19 cellular contexts compared by ENCODE assay signal in the genomic region with DNA sequence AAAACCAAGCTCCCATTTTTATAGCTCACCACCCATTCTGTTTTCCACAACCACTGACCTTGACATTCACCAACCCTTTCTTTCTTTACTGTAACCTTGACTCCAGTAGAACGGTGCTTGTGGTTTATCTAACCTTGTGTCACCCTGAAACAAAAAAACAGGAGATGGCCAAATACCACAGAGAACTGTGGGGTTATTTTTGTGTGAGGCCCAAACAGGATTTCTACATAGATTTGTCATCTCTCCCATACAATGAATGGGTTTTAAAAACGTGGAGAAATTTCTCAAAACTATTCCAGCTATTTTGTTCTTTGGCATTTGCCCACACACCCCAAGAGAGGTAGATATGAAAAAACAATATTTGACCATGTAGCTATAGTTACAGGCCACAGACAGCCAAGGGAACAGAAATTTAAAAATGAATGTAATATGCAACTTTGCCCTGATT.
DNase-seq lines count a peak whose midpoint lies in the region; ATAC-seq, FAIRE-seq and TF ChIP-seq lines count a peak whose summit lies in the region.
"Had no signal": no experiment of that assay in that cellular context is flagged by ENCODE, and none has a peak within 500 bp of the region (broad histone marks: within the 10 kb centered on the region; RNA-seq: fewer than 3 reads in every experiment).

No MANE protein-coding gene starts in this region.

- no peak for TF ChIP-seq CTCF in MM.1S (IDR thresholded peaks at IDR 0.05; ENCODE audit: low read length)
- TF ChIP-seq CTCF in H1 (IDR thresholded peaks at IDR 0.05; ENCODE audit: control extremely low read depth in 1 of 3, insufficient read depth in 1 of 3, low read depth in 1 of 3, low read length in 3 of 3) = no peak
- TF ChIP-seq CTCF in osteoblast (IDR thresholded peaks at IDR 0.05; ENCODE audit: extremely low read depth, low read depth, low read length) = no peak
- no peak for TF ChIP-seq CTCF in lower lobe of right lung (IDR thresholded peaks at IDR 0.05)
- TF ChIP-seq CTCF in CD14-positive monocyte (IDR thresholded peaks at IDR 0.05) = no peak
- TF ChIP-seq CTCF in left lung (IDR thresholded peaks at IDR 0.05) = no peak

- CTCF ChIA-PET in H1 (lab: Charles Lee; ENCODE audit: partially characterized antibody) = interaction anchor here (1.3 to 2.8 kb wide), 4 partner anchors 10 to 604 kb away, joined by 3 to 6 read pairs (median 5); no protein-coding TSS in a partner anchor

- H3K27ac ChIP-seq in MM.1S (ENCODE audit: low read length) = peak overlapping the region; percentile 14; the same call in 1 of the 2 replicates
- H3K27ac ChIP-seq in H1 (ENCODE audit: low read depth, low read length) = no peak overlapping the region
- peak overlapping the region; percentile 63 for H3K27ac ChIP-seq in osteoblast (ENCODE audit: low read depth, low read length)
- no peak overlapping the region for H3K27ac ChIP-seq in lower lobe of right lung
- no peak overlapping the region for H3K27ac ChIP-seq in left lung
- H3K27ac ChIP-seq: BLaER1, epithelial cell of prostate, hepatocyte had no signal

- H2AFZ ChIP-seq in MM.1S (ENCODE audit: low read length) = no peak overlapping the region
- no peak overlapping the region; the same call in 1 of the 2 replicates for H2AFZ ChIP-seq in H1 (ENCODE audit: low read length)
- no peak overlapping the region for H2AFZ ChIP-seq in osteoblast (ENCODE audit: low read length)
- H2AFZ ChIP-seq: hepatocyte had no signal

- H2BK120ac ChIP-seq in H1 (replicated peaks; ENCODE audit: low read depth, low read length) = peak overlapping the region; percentile 30

- H3K4me1 ChIP-seq in MM.1S (ENCODE audit: low read length) (peaks cover 14% of the 10 kb centered on the region), H1 (replicated peaks in 1 of 4; ENCODE audit: control insufficient read depth in 3 of 4, insufficient read depth in 4 of 4, low read length in 3 of 4) (peaks cover 0 to 11% (median 7%) of the 10 kb centered on the region in 4 experiments; a peak in 3 of 7 replicates), osteoblast (ENCODE audit: insufficient read depth, low read length) (peaks cover 14% of the 10 kb centered on the region), lower lobe of right lung (no peaks in the 10 kb centered on the region), left lung (no peaks in the 10 kb centered on the region)
- H3K4me1 ChIP-seq: BLaER1 had no signal

- no peak overlapping the region for H2BK5ac ChIP-seq in H1 (ENCODE audit: low read depth, low read length)

- H3K4me2 ChIP-seq in MM.1S (ENCODE audit: low read depth, low read length) = peak overlapping the region; percentile 38; the same call in 1 of the 2 replicates
- H3K4me2 ChIP-seq in H1 (ENCODE audit: insufficient read depth in 1 of 2, low read depth in 2 of 2, low read length in 2 of 2) = no peak overlapping the region
- H3K4me2 ChIP-seq in osteoblast (ENCODE audit: insufficient read depth, low read length) = peak overlapping the region; percentile 12
- H3K4me2 ChIP-seq: BLaER1, hepatocyte had no signal

- peak overlapping the region; percentile 13; the same call in 1 of the 2 replicates for H3K18ac ChIP-seq in H1 (ENCODE audit: extremely low read depth, low read length)

- no peak for TF ChIP-seq RAD21 in H1 (IDR thresholded peaks at IDR 0.05 in 1 of 2, conservative IDR thresholded peaks at IDR 0.05 in 1 of 2; ENCODE audit: low read depth in 2 of 2, low read length in 2 of 2)

- no peak overlapping the region for H2AK5ac ChIP-seq in H1 (ENCODE audit: low read depth, low read length)

- H2BK20ac ChIP-seq in H1 (ENCODE audit: low read length) = no peak overlapping the region

- no peak overlapping the region for H2BK12ac ChIP-seq in H1 (ENCODE audit: low read depth, low read length)

- ATAC-seq in lower lobe of right lung (no peak), left lung (no peak)
- ATAC-seq: activated T-cell treated with anti-CD3 and anti-CD28 coated beads, Interleukin-2, amount 50 U/mL, for 72 hours had no signal

- no peak overlapping the region for H3K4ac ChIP-seq in H1 (replicated peaks; ENCODE audit: insufficient read length, low read depth, low read length)

- intact Hi-C loops in lower lobe of right lung (cut with DNase I) (no loop called here), CD14-positive monocyte (cut with micrococcal nuclease) (loop anchor here (10.0 kb wide), 2 partner anchors 504 to 604 kb away; no protein-coding TSS in a partner anchor), left lung (cut with DNase I) (no loop called here)

- no peak for FAIRE-seq in H1 (lab: Jason Lieb, UNC)
- FAIRE-seq: colon, GM19239 had no signal

- DNase-seq in EH (ENCODE audit: low read depth) (peak; percentile 78), MM.1S (peak; percentile 63), H1 (ENCODE audit: low read depth in 1 of 2, low spot score in 2 of 2) (no peak), osteoblast (ENCODE audit: insufficient read length, low spot score, missing footprints) (peak; percentile 34), lower lobe of right lung (no peak), NOMO-1 treated with dmso at 0.1 percent for 144 hours (lab: John Stamatoyannopoulos, UW; ENCODE audit: unreplicated experiment) (no peak), CD14-positive monocyte (ENCODE audit: low spot score) (no peak), left lung (no peak)
- DNase-seq: activated naive CD8-positive, alpha-beta T cell treated with anti-CD3 and anti-CD28 coated beads, Interleukin-2, amount 10 ng/mL, durations not matched to agents 7 days and 5 days; activated T-cell treated with anti-CD3 and anti-CD28 coated beads, Interleukin-2, amount 50 U/mL, for 72 hours; KBM-7; NCI-H1417 treated with DMSO at 0.1 percent for 48 hours; NCI-H446 treated with DMSO at 0.1 percent for 48 hours; stimulated activated CD4-positive, alpha-beta T cell treated with anti-CD3 and anti-CD28 coated beads, Interleukin-15, amount 100 ng/mL, for 24 hours had no signal

- no peak overlapping the region for H3K56ac ChIP-seq in H1 (replicated peaks; ENCODE audit: insufficient read length, low read depth, low read length)

- no peak overlapping the region for H2BK15ac ChIP-seq in H1 (ENCODE audit: low read length)

- peaks cover 3% of the 10 kb centered on the region for H3K4me1 Mint-ChIP-seq in CD14-positive monocyte

- H3K79me2 ChIP-seq in MM.1S (ENCODE audit: low read length) (no peaks in the 10 kb centered on the region), H1 (ENCODE audit: control insufficient read depth in 1 of 2, insufficient read depth in 2 of 2, low read length in 2 of 2) (no peaks in the 10 kb centered on the region), osteoblast (ENCODE audit: insufficient read depth, low read length) (no peaks in the 10 kb centered on the region)
- H3K79me2 ChIP-seq: hepatocyte had no signal

- H3K9me2 ChIP-seq in MM.1S (replicated peaks; ENCODE audit: insufficient read depth, low read length) = no peaks in the 10 kb centered on the region

- H4K5ac ChIP-seq in H1 (ENCODE audit: insufficient read length, low read depth, low read length) = no peak overlapping the region

- H3K23ac ChIP-seq in H1 (ENCODE audit: insufficient read length) = no peak overlapping the region

- H3K9me3 ChIP-seq in MM.1S (replicated peaks; ENCODE audit: insufficient read depth, low read length) (no peaks in the 10 kb centered on the region), H1 (ENCODE audit: insufficient read depth in 2 of 2, low read depth in 1 of 2, low read length in 1 of 2) (peaks cover 0 to 7% of the 10 kb centered on the region in 2 experiments; a peak in 1 of 4 replicates), osteoblast (ENCODE audit: low read depth, low read length) (no peaks in the 10 kb centered on the region), lower lobe of right lung (no peaks in the 10 kb centered on the region), left lung (no peaks in the 10 kb centered on the region)
- H3K9me3 ChIP-seq: BLaER1 had no signal

- no peaks in the 10 kb centered on the region for H3F3A ChIP-seq in MM.1S (ENCODE audit: insufficient read depth, low read length)

- H3K36me3 ChIP-seq in MM.1S (replicated peaks; ENCODE audit: insufficient read depth, low read length) (no peaks in the 10 kb centered on the region), H1 (ENCODE audit: control insufficient read depth in 2 of 4, insufficient read depth in 4 of 4, low read length in 3 of 4) (no peaks in the 10 kb centered on the region), osteoblast (ENCODE audit: insufficient read depth, low read length) (no peaks in the 10 kb centered on the region), lower lobe of right lung (no peaks in the 10 kb centered on the region), left lung (no peaks in the 10 kb centered on the region)
- H3K36me3 ChIP-seq: BLaER1 had no signal

- H3K27me3 ChIP-seq in MM.1S (replicated peaks; ENCODE audit: insufficient read depth, low read length) = no peaks in the 10 kb centered on the region
- no peaks in the 10 kb centered on the region for H3K27me3 ChIP-seq in H1 (replicated peaks in 1 of 4; ENCODE audit: control insufficient read depth in 3 of 4, extremely low read depth in 1 of 4, insufficient read depth in 3 of 4, low read length in 3 of 4)
- no peaks in the 10 kb centered on the region for H3K27me3 ChIP-seq in osteoblast (ENCODE audit: insufficient read depth, low read length)
- H3K27me3 ChIP-seq in lower lobe of right lung (ENCODE audit: low read depth) = no peaks in the 10 kb centered on the region
- H3K27me3 ChIP-seq in left lung = no peaks in the 10 kb centered on the region
- H3K27me3 ChIP-seq: BLaER1, hepatocyte had no signal

- H3K36me3 Mint-ChIP-seq in CD14-positive monocyte = no peaks in the 10 kb centered on the region
- H3K36me3 Mint-ChIP-seq: activated naive CD8-positive, alpha-beta T cell treated with anti-CD3 and anti-CD28 coated beads, Interleukin-2, amount 10 ng/mL, durations not matched to agents 7 days and 5 days had no signal

- H3K27ac Mint-ChIP-seq in CD14-positive monocyte = no peak overlapping the region
- H3K27ac Mint-ChIP-seq: activated naive CD8-positive, alpha-beta T cell treated with anti-CD3 and anti-CD28 coated beads, Interleukin-2, amount 10 ng/mL, durations not matched to agents 7 days and 5 days; activated T-cell treated with anti-CD3 and anti-CD28 coated beads, Interleukin-2, amount 50 U/mL, for 72 hours had no signal

- H3K4me3 Mint-ChIP-seq in CD14-positive monocyte = no peak overlapping the region
- H3K4me3 Mint-ChIP-seq: activated naive CD8-positive, alpha-beta T cell treated with anti-CD3 and anti-CD28 coated beads, Interleukin-2, amount 10 ng/mL, durations not matched to agents 7 days and 5 days; activated T-cell treated with anti-CD3 and anti-CD28 coated beads, Interleukin-2, amount 50 U/mL, for 72 hours had no signal

- H4K8ac ChIP-seq in H1 (ENCODE audit: extremely low read depth, insufficient read depth, low read length) = no peak overlapping the region

- H3K4me3 ChIP-seq in MM.1S (ENCODE audit: low read length) = no peak overlapping the region
- H3K4me3 ChIP-seq in H1 (ENCODE audit: extremely low read depth in 1 of 4, insufficient read depth in 2 of 4, low read depth in 3 of 4, low read length in 4 of 4) = no peak overlapping the region
- H3K4me3 ChIP-seq in osteoblast (ENCODE audit: insufficient read depth, low read length) = no peak overlapping the region
- no peak overlapping the region for H3K4me3 ChIP-seq in lower lobe of right lung
- H3K4me3 ChIP-seq in left lung = no peak overlapping the region
- H3K4me3 ChIP-seq: BLaER1, hepatocyte had no signal

- H3K79me1 ChIP-seq in H1 (ENCODE audit: low read depth, low read length) = no peaks in the 10 kb centered on the region

- H4K20me1 ChIP-seq in MM.1S (ENCODE audit: insufficient read depth, low read length) = no peaks in the 10 kb centered on the region
- no peaks in the 10 kb centered on the region for H4K20me1 ChIP-seq in H1 (replicated peaks in 1 of 2; ENCODE audit: control insufficient read depth in 1 of 2, insufficient read depth in 2 of 2, low read length in 2 of 2)
- H4K20me1 ChIP-seq in osteoblast (ENCODE audit: insufficient read depth, low read length) = no peaks in the 10 kb centered on the region
- H4K20me1 ChIP-seq: BLaER1 had no signal

- no peaks in the 10 kb centered on the region for H3K23me2 ChIP-seq in H1 (ENCODE audit: low read depth, low read length)

- POLR2A ChIA-PET in H1 (lab: Charles Lee; ENCODE audit: partially characterized antibody) = no interaction called here

- no peak overlapping the region for H3K9ac ChIP-seq in MM.1S (ENCODE audit: low read length)
- H3K9ac ChIP-seq in H1 (replicated peaks in 1 of 4; ENCODE audit: extremely low read depth in 1 of 4, low read depth in 3 of 4, low read length in 3 of 4) = no peak overlapping the region
- H3K9ac ChIP-seq: BLaER1 had no signal

- no peak for TF ChIP-seq EP300 in H1 (IDR thresholded peaks at IDR 0.05; ENCODE audit: borderline replicate concordance in 1 of 2, low read depth in 2 of 2, low read length in 2 of 2)

- H3K9me3 Mint-ChIP-seq in CD14-positive monocyte = peaks cover 0 to 2% (median 0%) of the 10 kb centered on the region in 7 donors
- H3K9me3 Mint-ChIP-seq: activated T-cell treated with anti-CD3 and anti-CD28 coated beads, Interleukin-2, amount 50 U/mL, for 72 hours had no signal

- H4K91ac ChIP-seq in H1 (replicated peaks; ENCODE audit: insufficient read length, low read length) = no peak overlapping the region

- H3K27me3 Mint-ChIP-seq in CD14-positive monocyte (ENCODE audit: low read depth in 3 of 3) = no peaks in the 10 kb centered on the region

- no peak for TF ChIP-seq POLR2A in H1 (IDR thresholded peaks at IDR 0.05; ENCODE audit: control extremely low read depth in 1 of 2, low read depth in 2 of 2, low read length in 2 of 2)

- no peak overlapping the region for H3K14ac ChIP-seq in H1 (ENCODE audit: insufficient read length)

- WGBS in H1 (ENCODE audit: extremely low coverage in 1 of 2, insufficient coverage in 1 of 2, insufficient read length in 1 of 2, insufficient replicate concordance in 2 of 2, low coverage in 1 of 2, low lambda C conversion rate in 2 of 2, missing lambda C conversion rate in 1 of 2), 2 experiments = 75% methylated on average over 2 of the region's 2 CpGs; no CpG with 5 or more reads in 1 of the 2 experiments

Comparison
In these comparisons a context has a peak if more than half of its experiments do, and no peak if none do; other contexts are left out.
1. DNase-seq: peak in EH (single experiment), MM.1S (single experiment) and osteoblast (single experiment); none in H1 (0 of 2), lower lobe of right lung (single experiment), NOMO-1 treated with dmso at 0.1 percent for 144 hours (single experiment), CD14-positive monocyte (single experiment) and left lung (0 of 2).
2. H3K27ac ChIP-seq: peak in MM.1S (single experiment) and osteoblast (single experiment); none in H1 (single experiment), lower lobe of right lung (single experiment) and left lung (0 of 2).
3. H3K4me2 ChIP-seq: peak in MM.1S (single experiment) and osteoblast (single experiment); none in H1 (0 of 2).
4. intact Hi-C loops: an anchor here in CD14-positive monocyte (10.0 kb wide); none called in lower lobe of right lung and left lung.